Comparison of ENCODE assay signal across 11 cellular contexts in genomic region chr7:39504963-39505362, GRCh38.
DNase-seq lines count a peak whose midpoint lies in the region; ATAC-seq and TF ChIP-seq lines count a peak whose summit lies in the region.
"Had no signal": no experiment of that assay in that cellular context is flagged by ENCODE, and none has a peak within 500 bp of the region (broad histone marks: within the 10 kb centered on the region; RNA-seq: fewer than 3 reads in every experiment).

No MANE protein-coding gene starts in this region.

- no peak for TF ChIP-seq CTCF in esophagus muscularis mucosa (IDR thresholded peaks at IDR 0.05)
- no peak for TF ChIP-seq CTCF in thyroid gland (IDR thresholded peaks at IDR 0.05)

- no peaks in the 10 kb centered on the region for H3K27me3 ChIP-seq in esophagus muscularis mucosa
- no peaks in the 10 kb centered on the region for H3K27me3 ChIP-seq in thyroid gland

- 40% methylated on average over 3 of the region's 3 CpGs for WGBS in esophagus muscularis mucosa
- 60 to 61% methylated on average over 3 of the region's 3 CpGs for WGBS in thyroid gland, 2 donors

- TF ChIP-seq POLR2A in esophagus muscularis mucosa (IDR thresholded peaks at IDR 0.05; ENCODE audit: low read depth) (no peak), thyroid gland (IDR thresholded peaks at IDR 0.05) (no peak)

- H3K27ac Mint-ChIP-seq in stimulated activated naive CD8-positive, alpha-beta T cell treated with anti-CD3 and anti-CD28 coated beads, Interleukin-15, amount 100 ng/mL, for 72 hours, result no peak overlapping the region
- H3K27ac Mint-ChIP-seq: CD4-positive, CD25-positive, alpha-beta regulatory T cell had no signal

- H3K4me1 ChIP-seq in esophagus muscularis mucosa (no peaks in the 10 kb centered on the region), thyroid gland (no peaks in the 10 kb centered on the region)

- H3K36me3 ChIP-seq in esophagus muscularis mucosa, result no peaks in the 10 kb centered on the region
- no peaks in the 10 kb centered on the region for H3K36me3 ChIP-seq in thyroid gland

- ATAC-seq in HG02840 (IDR thresholded peaks at IDR 0.05; ENCODE audit: low FRiP score, unreplicated experiment), result no peak
- ATAC-seq in stimulated activated naive CD8-positive, alpha-beta T cell treated with anti-CD3 and anti-CD28 coated beads, Interleukin-15, amount 100 ng/mL, for 72 hours, result no peak

- peaks cover 23% of the 10 kb centered on the region for H3K4me1 Mint-ChIP-seq in stimulated activated naive CD8-positive, alpha-beta T cell treated with anti-CD3 and anti-CD28 coated beads, Interleukin-15, amount 100 ng/mL, for 72 hours

- no peak overlapping the region for H3K27ac ChIP-seq in esophagus muscularis mucosa (replicated peaks in 1 of 4)
- H3K27ac ChIP-seq in thyroid gland, result no peak overlapping the region
- H3K27ac ChIP-seq: coronary artery had no signal

- no peaks in the 10 kb centered on the region for H3K9me3 Mint-ChIP-seq in stimulated activated naive CD8-positive, alpha-beta T cell treated with anti-CD3 and anti-CD28 coated beads, Interleukin-15, amount 100 ng/mL, for 72 hours

- H3K27me3 Mint-ChIP-seq in stimulated activated naive CD8-positive, alpha-beta T cell treated with anti-CD3 and anti-CD28 coated beads, Interleukin-15, amount 100 ng/mL, for 72 hours, result peaks cover 17% of the 10 kb centered on the region

- DNase-seq in stimulated activated CD4-positive, alpha-beta T cell treated with anti-CD3 and anti-CD28 coated beads, Interleukin-15, amount 100 ng/mL, for 24 hours, result peak; percentile 14
- DNase-seq in stimulated activated CD4-positive, alpha-beta T cell treated with anti-CD3 and anti-CD28 coated beads, Interleukin-12 subunit alpha, Interleukin-12 subunit beta, amount 100 ng/mL, for 4 hours, result no peak
- DNase-seq in OCI-M1 (lab: John Stamatoyannopoulos, UW), result peak; percentile 56
- DNase-seq in esophagus muscularis mucosa (ENCODE audit: extremely low spot score), result peak; percentile 62
- peak; percentile 5 to 17 for DNase-seq in thyroid gland
- no peak for DNase-seq in stimulated activated naive CD8-positive, alpha-beta T cell treated with anti-CD3 and anti-CD28 coated beads, Interleukin-15, amount 100 ng/mL, for 72 hours
- no peak for DNase-seq in activated CD4-positive, CD25-positive, alpha-beta regulatory T cell treated with anti-CD3 and anti-CD28 coated beads, Interleukin-2, amount 50 U/mL, for 72 hours
- DNase-seq: activated effector memory CD4-positive, alpha-beta T cell treated with Interleukin-2 at 50 U/mL for 16 hours; CD4-positive, CD25-positive, alpha-beta regulatory T cell had no signal

- H3K4me3 Mint-ChIP-seq in stimulated activated naive CD8-positive, alpha-beta T cell treated with anti-CD3 and anti-CD28 coated beads, Interleukin-15, amount 100 ng/mL, for 72 hours, result no peak overlapping the region
- H3K4me3 Mint-ChIP-seq: CD4-positive, CD25-positive, alpha-beta regulatory T cell had no signal

- TF ChIP-seq EP300 in esophagus muscularis mucosa (IDR thresholded peaks at IDR 0.05), result no peak

- no peaks in the 10 kb centered on the region for H3K9me3 ChIP-seq in esophagus muscularis mucosa
- no peaks in the 10 kb centered on the region for H3K9me3 ChIP-seq in thyroid gland

- no peak overlapping the region for H3K4me3 ChIP-seq in esophagus muscularis mucosa
- H3K4me3 ChIP-seq in thyroid gland (replicated peaks in 1 of 3), result no peak overlapping the region
- H3K4me3 ChIP-seq: coronary artery had no signal

- intact Hi-C loops in esophagus muscularis mucosa (cut with DNase I) (no loop called here), thyroid gland (cut with DNase I) (no loop called here)

Comparison
In these comparisons a context has a peak if more than half of its experiments do, and no peak if none do; other contexts are left out.
1. DNase-seq: peak in stimulated activated CD4-positive, alpha-beta T cell treated with anti-CD3 and anti-CD28 coated beads, Interleukin-15, amount 100 ng/mL, for 24 hours (single experiment), OCI-M1 (single experiment), esophagus muscularis mucosa (single experiment) and thyroid gland (2 of 2); none in stimulated activated CD4-positive, alpha-beta T cell treated with anti-CD3 and anti-CD28 coated beads, Interleukin-12 subunit alpha, Interleukin-12 subunit beta, amount 100 ng/mL, for 4 hours (single experiment), stimulated activated naive CD8-positive, alpha-beta T cell treated with anti-CD3 and anti-CD28 coated beads, Interleukin-15, amount 100 ng/mL, for 72 hours (0 of 2) and activated CD4-positive, CD25-positive, alpha-beta regulatory T cell treated with anti-CD3 and anti-CD28 coated beads, Interleukin-2, amount 50 U/mL, for 72 hours (single experiment).